In the genomic region with DNA sequence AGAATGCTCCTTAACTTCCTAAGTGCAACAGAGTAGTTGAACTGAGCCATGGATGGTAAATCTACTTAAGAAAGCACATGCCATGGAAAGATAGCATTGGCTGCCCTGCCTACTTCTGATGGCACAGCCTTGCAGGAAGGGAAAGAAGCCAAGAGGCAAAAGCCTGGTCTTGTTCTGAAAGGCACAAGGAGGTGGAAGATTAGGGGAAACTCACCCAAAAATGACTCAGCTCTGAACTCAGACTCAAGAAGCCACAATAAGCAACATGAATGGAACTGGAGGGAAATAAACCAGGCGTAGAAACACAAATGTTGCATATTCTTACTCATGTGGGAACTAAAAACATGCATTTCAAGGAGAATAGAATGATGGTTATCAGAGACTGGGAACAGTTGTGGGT, we compare ENCODE assay signal across 13 cellular contexts. TPM values are rescaled to one million over a fixed set of nuclear protein-coding genes. Genes with fewer than 3 reads are reported as not detected.
A peak's percentile ranks its signal among the peaks of the same experiment; 100 is the strongest.
DNase-seq lines count a peak whose midpoint lies in the region; ATAC-seq and TF ChIP-seq lines count a peak whose summit lies in the region.
"Had no signal": no experiment of that assay in that cellular context is flagged by ENCODE, and none has a peak within 500 bp of the region (broad histone marks: within the 10 kb centered on the region; RNA-seq: fewer than 3 reads in every experiment).

No MANE protein-coding gene starts in this region.

- H3K4me1 Mint-ChIP-seq in activated B cell treated with CpG ODN at 0.5 μM for 24 hours: peaks cover 45% of the 10 kb centered on the region
- H3K4me1 Mint-ChIP-seq in CD8-positive, alpha-beta T cell (ENCODE audit: low read depth): peaks cover 3% of the 10 kb centered on the region

- DNase-seq in GM19240 (ENCODE audit: insufficient read length, low spot score) (peak; percentile 8), activated B cell treated with CpG ODN at 0.5 μM for 24 hours (no peak), DMS 273 treated with DMSO at 0.1 percent for 48 hours (lab: John Stamatoyannopoulos, UW) (no peak), ureter (ENCODE audit: low spot score) (no peak)
- no peak for DNase-seq in CD8-positive, alpha-beta T cell
- DNase-seq: COR-L47, H7, NCI-H146 had no signal

- no peak overlapping the region for H3K4me3 ChIP-seq in DOHH2 (ENCODE audit: low read length)
- H3K4me3 ChIP-seq in CD8-positive, alpha-beta T cell (ENCODE audit: low read depth, low read length): no peak overlapping the region
- H3K4me3 ChIP-seq: esophagus muscularis mucosa, tibial nerve had no signal

- no peaks in the 10 kb centered on the region for H3K9me3 Mint-ChIP-seq in activated B cell treated with CpG ODN at 0.5 μM for 24 hours
- H3K9me3 Mint-ChIP-seq in CD8-positive, alpha-beta T cell: no peaks in the 10 kb centered on the region

- peaks cover 75% of the 10 kb centered on the region for H3K79me2 ChIP-seq in DOHH2 (ENCODE audit: control insufficient read depth, low read length)

- CTCF ChIA-PET in activated B cell treated with CpG ODN at 0.5 μM for 24 hours (lab: Charles Lee): interaction anchor here (0.7 kb wide), 1 partner anchor 319 kb away, joined by 3 read pairs; no protein-coding TSS in a partner anchor
- CTCF ChIA-PET in CD8-positive, alpha-beta T cell (lab: Charles Lee): no interaction called here

- no peak overlapping the region for H3K27ac ChIP-seq in DOHH2 (ENCODE audit: low read depth, low read length)
- no peak overlapping the region for H3K27ac ChIP-seq in CD8-positive, alpha-beta T cell (ENCODE audit: low read depth, low read length)
- H3K27ac ChIP-seq: esophagus muscularis mucosa, tibial nerve had no signal

- H3K27ac Mint-ChIP-seq in activated B cell treated with CpG ODN at 0.5 μM for 24 hours: peak overlapping the region; percentile 56
- no peak overlapping the region for H3K27ac Mint-ChIP-seq in CD8-positive, alpha-beta T cell

- intact Hi-C loops in activated B cell treated with CpG ODN at 0.5 μM for 24 hours (cut with micrococcal nuclease): loop anchor here (2.0 kb wide), 1 partner anchor 18 kb away; no protein-coding TSS in a partner anchor
- intact Hi-C loops in CD8-positive, alpha-beta T cell (cut with DNase I, micrococcal nuclease): no loop called here

- H3K4me2 ChIP-seq in DOHH2 (ENCODE audit: low read length): peak overlapping the region; percentile 15

- H4K20me1 ChIP-seq in DOHH2 (ENCODE audit: control insufficient read depth, insufficient read depth, low read depth, low read length): no peaks in the 10 kb centered on the region

- no peaks in the 10 kb centered on the region for H3K36me3 Mint-ChIP-seq in activated B cell treated with CpG ODN at 0.5 μM for 24 hours (ENCODE audit: low read depth)
- no peaks in the 10 kb centered on the region for H3K36me3 Mint-ChIP-seq in CD8-positive, alpha-beta T cell

- peaks cover 68% of the 10 kb centered on the region for H3K4me1 ChIP-seq in DOHH2 (ENCODE audit: control insufficient read depth, low read length)
- no peaks in the 10 kb centered on the region for H3K4me1 ChIP-seq in CD8-positive, alpha-beta T cell (ENCODE audit: insufficient read depth, low read length)
- H3K4me1 ChIP-seq: esophagus muscularis mucosa, tibial nerve had no signal

- POLR2A ChIA-PET in activated B cell treated with CpG ODN at 0.5 μM for 24 hours (lab: Charles Lee): no interaction called here
- POLR2A ChIA-PET in CD8-positive, alpha-beta T cell (lab: Charles Lee): no interaction called here

- H3K9me3 ChIP-seq in DOHH2 (ENCODE audit: control insufficient read depth, insufficient read depth, low read length): peaks cover 19% of the 10 kb centered on the region; the same call in 1 of the 2 replicates
- no peaks in the 10 kb centered on the region for H3K9me3 ChIP-seq in CD8-positive, alpha-beta T cell (ENCODE audit: low read length)
- H3K9me3 ChIP-seq: esophagus muscularis mucosa had no signal

- no peak for TF ChIP-seq CTCF in DOHH2 (IDR thresholded peaks at IDR 0.05; ENCODE audit: low read depth, low read length, poor library complexity, severe bottlenecking)
- no peak for TF ChIP-seq CTCF in activated B cell treated with CpG ODN at 0.5 μM for 24 hours (IDR thresholded peaks at IDR 0.05)
- no peak for TF ChIP-seq CTCF in CD8-positive, alpha-beta T cell (IDR thresholded peaks at IDR 0.05)

- H3K36me3 ChIP-seq in DOHH2 (ENCODE audit: control insufficient read depth, low read length): peaks cover 66% of the 10 kb centered on the region
- H3K36me3 ChIP-seq in CD8-positive, alpha-beta T cell (ENCODE audit: insufficient read depth, low read length): no peaks in the 10 kb centered on the region
- H3K36me3 ChIP-seq: esophagus muscularis mucosa, tibial nerve had no signal

- H3K4me3 Mint-ChIP-seq in activated B cell treated with CpG ODN at 0.5 μM for 24 hours: peak overlapping the region; percentile 75
- H3K4me3 Mint-ChIP-seq in CD8-positive, alpha-beta T cell: no peak overlapping the region

- H3F3A ChIP-seq in DOHH2 (ENCODE audit: control insufficient read depth, insufficient read depth): no peaks in the 10 kb centered on the region

- ATAC-seq in HG03064 (IDR thresholded peaks at IDR 0.05; ENCODE audit: low read depth, unreplicated experiment): peak; percentile 36
- peak; percentile 42 for ATAC-seq in activated B cell treated with CpG ODN at 0.5 μM for 24 hours (ENCODE audit: low read depth)
- no peak for ATAC-seq in HG02840 (IDR thresholded peaks at IDR 0.05; ENCODE audit: low FRiP score, unreplicated experiment)
- no peak for ATAC-seq in CD8-positive, alpha-beta T cell

- no peaks in the 10 kb centered on the region for H3K9me2 ChIP-seq in DOHH2 (replicated peaks; ENCODE audit: control insufficient read depth, low read length)

- H3K27me3 Mint-ChIP-seq in activated B cell treated with CpG ODN at 0.5 μM for 24 hours: no peaks in the 10 kb centered on the region
- peaks cover 9% of the 10 kb centered on the region for H3K27me3 Mint-ChIP-seq in CD8-positive, alpha-beta T cell (ENCODE audit: low read depth)

- H3K27me3 ChIP-seq in DOHH2 (ENCODE audit: control insufficient read depth, low read length): no peaks in the 10 kb centered on the region
- H3K27me3 ChIP-seq in CD8-positive, alpha-beta T cell (ENCODE audit: insufficient read depth, low read length): no peaks in the 10 kb centered on the region
- H3K27me3 ChIP-seq: esophagus muscularis mucosa, tibial nerve had no signal

RNA-seq across cellular contexts. Expression of a gene that starts 20.8 kb away (rescaled TPM):
- 153 and 181 TPM in 2 replicates for total RNA-seq in activated B cell treated with CpG ODN at 0.5 μM for 24 hours
- total RNA-seq in CD8-positive, alpha-beta T cell: 1 to 10 TPM; 3.9 to 5.4 TPM
- total RNA-seq in ureter: 237 TPM

RNA-seq across cellular contexts. Expression of a gene that starts 37.8 kb away (rescaled TPM):
- total RNA-seq in activated B cell treated with CpG ODN at 0.5 μM for 24 hours (0.34 and 0.53 TPM in 2 replicates), ureter (1.4 TPM)
- total RNA-seq in CD8-positive, alpha-beta T cell: not detected
- total RNA-seq: esophagus muscularis mucosa, H7, tibial nerve had no signal

Comparison
In these comparisons a context has a peak if more than half of its experiments do, and no peak if none do; other contexts are left out.
1. ATAC-seq: peak in HG03064 (single experiment) and activated B cell treated with CpG ODN at 0.5 μM for 24 hours (single experiment); none in HG02840 (single experiment) and CD8-positive, alpha-beta T cell (single experiment).
2. RNA of a gene that starts 20.8 kb away (total RNA-seq): 237 TPM in ureter (single experiment) and 153 to 181 TPM in activated B cell treated with CpG ODN at 0.5 μM for 24 hours; 3.9 to 5.4 TPM in CD8-positive, alpha-beta T cell; every median in the first group is over 10 times any median in the second.